Comparison of ENCODE assay signal across 11 cellular contexts in genomic region chr15:56772868-56773639, GRCh38. TPM values are rescaled to one million over a fixed set of nuclear protein-coding genes. Genes with fewer than 3 reads are reported as not detected.
DNase-seq lines count a peak whose midpoint lies in the region; ATAC-seq and TF ChIP-seq lines count a peak whose summit lies in the region.
"Had no signal": no experiment of that assay in that cellular context is flagged by ENCODE, and none has a peak within 500 bp of the region (broad histone marks: within the 10 kb centered on the region; RNA-seq: fewer than 3 reads in every experiment).

No MANE protein-coding gene starts in this region.

- H3K79me2 ChIP-seq in mammary epithelial cell (ENCODE audit: insufficient read depth, low read length): no peaks in the 10 kb centered on the region

- H3K4me2 ChIP-seq in mammary epithelial cell (ENCODE audit: insufficient read depth, low read depth, low read length): no peak overlapping the region

- no peak overlapping the region for H2AFZ ChIP-seq in mammary epithelial cell (ENCODE audit: low read depth, low read length)

- H3K4me1 ChIP-seq in mammary epithelial cell (ENCODE audit: insufficient read depth, low read length) (no peaks in the 10 kb centered on the region), adipocyte (ENCODE audit: control insufficient read depth, insufficient read depth, low read length) (peaks cover 16% of the 10 kb centered on the region), left lung (peaks cover 5 to 22% of the 10 kb centered on the region in 2 donors), vagina (peaks cover 16% of the 10 kb centered on the region)

- no peaks in the 10 kb centered on the region for H3K36me3 ChIP-seq in mammary epithelial cell (ENCODE audit: insufficient read depth, low read length)
- no peaks in the 10 kb centered on the region for H3K36me3 ChIP-seq in adipocyte (ENCODE audit: control insufficient read depth, insufficient read depth, low read length, severe bottlenecking)
- H3K36me3 ChIP-seq in left lung: no peaks in the 10 kb centered on the region
- H3K36me3 ChIP-seq in vagina: no peaks in the 10 kb centered on the region

- H4K20me1 ChIP-seq in mammary epithelial cell (ENCODE audit: insufficient read depth, low read length): no peaks in the 10 kb centered on the region

- H3K27me3 ChIP-seq in mammary epithelial cell (ENCODE audit: insufficient read depth, low read length) (no peaks in the 10 kb centered on the region), adipocyte (replicated peaks; ENCODE audit: control insufficient read depth, insufficient read depth, low read length) (no peaks in the 10 kb centered on the region), left lung (no peaks in the 10 kb centered on the region), vagina (no peaks in the 10 kb centered on the region)

- TF ChIP-seq CTCF in MCF 10A (IDR thresholded peaks at IDR 0.05; ENCODE audit: unreplicated experiment) (no peak), mammary epithelial cell (conservative IDR thresholded peaks at IDR 0.05 in 1 of 2, IDR thresholded peaks at IDR 0.05 in 1 of 2; ENCODE audit: extremely low read depth in 1 of 2, insufficient read depth in 1 of 2, low read depth in 1 of 2, low read length in 2 of 2) (no peak), left lung (IDR thresholded peaks at IDR 0.05) (no peak), vagina (IDR thresholded peaks at IDR 0.05) (no peak)

- H3K9me3 ChIP-seq in mammary epithelial cell (replicated peaks; ENCODE audit: insufficient read depth, low read length) (no peaks in the 10 kb centered on the region), adipocyte (ENCODE audit: control insufficient read depth, low read length) (no peaks in the 10 kb centered on the region), left lung (no peaks in the 10 kb centered on the region), vagina (no peaks in the 10 kb centered on the region)

- H3K9me3 Mint-ChIP-seq in MCF 10A (ENCODE audit: unreplicated experiment): peaks cover 5% of the 10 kb centered on the region
- no peaks in the 10 kb centered on the region for H3K9me3 Mint-ChIP-seq in activated naive CD8-positive, alpha-beta T cell treated with anti-CD3 and anti-CD28 coated beads for 36 hours
- H3K9me3 Mint-ChIP-seq: activated B cell treated with CpG ODN at 0.5 μM for 24 hours had no signal

- no peak for TF ChIP-seq POLR2A in vagina (IDR thresholded peaks at IDR 0.05)

- in situ Hi-C loops in mammary epithelial cell (cut with MboI; ENCODE audit: low sequenced_read_pairs in 2 of 2): no loop called here

- H3K27me3 Mint-ChIP-seq in MCF 10A (ENCODE audit: insufficient read depth, unreplicated experiment): no peaks in the 10 kb centered on the region
- no peaks in the 10 kb centered on the region for H3K27me3 Mint-ChIP-seq in activated naive CD8-positive, alpha-beta T cell treated with anti-CD3 and anti-CD28 coated beads for 36 hours
- H3K27me3 Mint-ChIP-seq: activated B cell treated with CpG ODN at 0.5 μM for 24 hours had no signal

- H3K4me3 ChIP-seq in mammary epithelial cell (replicated peaks in 1 of 3; ENCODE audit: insufficient read depth in 1 of 3, low read depth in 2 of 3, low read length in 3 of 3): no peak overlapping the region
- peak overlapping the region; percentile 42 for H3K4me3 ChIP-seq in adipocyte (ENCODE audit: low read length)
- no peak overlapping the region for H3K4me3 ChIP-seq in left lung
- no peak overlapping the region for H3K4me3 ChIP-seq in vagina

- H3K9ac ChIP-seq in mammary epithelial cell (ENCODE audit: insufficient read depth, low read length): no peak overlapping the region
- peak overlapping the region; percentile 57 for H3K9ac ChIP-seq in adipocyte (ENCODE audit: low read length)

- intact Hi-C loops in MCF 10A (cut with micrococcal nuclease) (no loop called here), mammary epithelial cell (cut with micrococcal nuclease) (no loop called here), left lung (cut with DNase I) (no loop called here), vagina (cut with DNase I) (no loop called here), posterior vena cava (cut with DNase I) (no loop called here)

- H3K4me1 Mint-ChIP-seq in MCF 10A (ENCODE audit: insufficient read depth, unreplicated experiment): peaks cover 8% of the 10 kb centered on the region
- peaks cover 3% of the 10 kb centered on the region for H3K4me1 Mint-ChIP-seq in activated naive CD8-positive, alpha-beta T cell treated with anti-CD3 and anti-CD28 coated beads for 36 hours

- dilution Hi-C loops in mammary epithelial cell (cut with HindIII; ENCODE audit: low sequenced_read_pairs): loop anchor here (5.0 kb wide), 1 partner anchor 39 kb away; no protein-coding TSS in a partner anchor

- peak; percentile 81 for ATAC-seq in left lung

- H3K27ac ChIP-seq in mammary epithelial cell (ENCODE audit: insufficient read depth, low read depth, low read length): no peak overlapping the region
- H3K27ac ChIP-seq in left lung: peak overlapping the region in 1 of 2 donors; percentile 35
- peak overlapping the region; percentile 46 for H3K27ac ChIP-seq in vagina

- H3K4me3 Mint-ChIP-seq in MCF 10A (ENCODE audit: unreplicated experiment): no peak overlapping the region
- H3K4me3 Mint-ChIP-seq in activated naive CD8-positive, alpha-beta T cell treated with anti-CD3 and anti-CD28 coated beads for 36 hours: no peak overlapping the region
- H3K4me3 Mint-ChIP-seq: activated B cell treated with CpG ODN at 0.5 μM for 24 hours had no signal

- 70% methylated on average over 6 of the region's 6 CpGs for WGBS in mammary epithelial cell (ENCODE audit: low coverage, missing lambda C conversion rate)

- CTCF ChIA-PET in MCF 10A (lab: Yijun Ruan, JAX) (interaction anchor here (1.1 kb wide), 1 partner anchor 49 kb away, joined by 6 read pairs; no protein-coding TSS in a partner anchor), mammary epithelial cell (lab: Charles Lee; ENCODE audit: low non-redundant PET) (no interaction called here)

- BruUV-seq in MCF 10A (replicated peaks; lab: Mats Ljungman, UMichigan) (no TSS peak), mammary epithelial cell (replicated peaks; lab: Mats Ljungman, UMichigan) (no TSS peak)

- no peaks in the 10 kb centered on the region for H3K36me3 Mint-ChIP-seq in MCF 10A (ENCODE audit: insufficient read depth, unreplicated experiment)
- H3K36me3 Mint-ChIP-seq in activated naive CD8-positive, alpha-beta T cell treated with anti-CD3 and anti-CD28 coated beads for 36 hours: no peaks in the 10 kb centered on the region

- POLR2A ChIA-PET in MCF 10A (lab: Yijun Ruan, JAX): no interaction called here

- peak; percentile 22 for DNase-seq in MCF 10A (ENCODE audit: unreplicated experiment)
- no peak for DNase-seq in mammary epithelial cell
- DNase-seq in adipocyte (ENCODE audit: low read depth): peak; percentile 45
- no peak for DNase-seq in left lung
- no peak for DNase-seq in vagina (ENCODE audit: extremely low spot score in 2 of 2)
- DNase-seq in activated naive CD8-positive, alpha-beta T cell treated with anti-CD3 and anti-CD28 coated beads for 36 hours: no peak
- DNase-seq in posterior vena cava (ENCODE audit: low spot score): no peak
- no peak for DNase-seq in activated CD4-positive, alpha-beta T cell treated with anti-CD3 and anti-CD28 coated beads, Interleukin-2, amount 50 U/mL, for 48 hours
- DNase-seq: ACHN, activated B cell treated with CpG ODN at 0.5 μM for 24 hours, KG1 had no signal

- H3K27ac Mint-ChIP-seq in MCF 10A (ENCODE audit: low read depth, unreplicated experiment): no peak overlapping the region
- no peak overlapping the region for H3K27ac Mint-ChIP-seq in activated naive CD8-positive, alpha-beta T cell treated with anti-CD3 and anti-CD28 coated beads for 36 hours
- H3K27ac Mint-ChIP-seq: activated B cell treated with CpG ODN at 0.5 μM for 24 hours had no signal

RNA-seq across cellular contexts. Expression of gene ZNF280D, which starts 39.7 kb away (rescaled TPM):
- total RNA-seq in MCF 10A (2022): 30.5 and 30.8 TPM in 2 replicates
- total RNA-seq in mammary epithelial cell: 10 to 100 TPM; 24.1 to 25.7 TPM
- polyA plus RNA-seq in mammary epithelial cell: 2.4 TPM
- 3.9 TPM for polyA minus RNA-seq in mammary epithelial cell
- 10 to 100 TPM; 34.3 to 37.4 TPM for total RNA-seq in left lung
- total RNA-seq in vagina: 57.9 TPM
- total RNA-seq in activated naive CD8-positive, alpha-beta T cell treated with anti-CD3 and anti-CD28 coated beads for 36 hours: 10 to 100 TPM; 14.6 to 20.8 TPM
- 10 to 100 TPM; 53.5 to 60.9 TPM for total RNA-seq in posterior vena cava

Comparison
In these comparisons a context has a peak if more than half of its experiments do, and no peak if none do; other contexts are left out.
1. DNase-seq: peak in MCF 10A (single experiment) and adipocyte (single experiment); none in mammary epithelial cell (single experiment), left lung (0 of 2), vagina (0 of 2), activated naive CD8-positive, alpha-beta T cell treated with anti-CD3 and anti-CD28 coated beads for 36 hours (single experiment), posterior vena cava (single experiment) and activated CD4-positive, alpha-beta T cell treated with anti-CD3 and anti-CD28 coated beads, Interleukin-2, amount 50 U/mL, for 48 hours (0 of 2).